Comparison of ENCODE assay signal across 9 cellular contexts in the genomic region with DNA sequence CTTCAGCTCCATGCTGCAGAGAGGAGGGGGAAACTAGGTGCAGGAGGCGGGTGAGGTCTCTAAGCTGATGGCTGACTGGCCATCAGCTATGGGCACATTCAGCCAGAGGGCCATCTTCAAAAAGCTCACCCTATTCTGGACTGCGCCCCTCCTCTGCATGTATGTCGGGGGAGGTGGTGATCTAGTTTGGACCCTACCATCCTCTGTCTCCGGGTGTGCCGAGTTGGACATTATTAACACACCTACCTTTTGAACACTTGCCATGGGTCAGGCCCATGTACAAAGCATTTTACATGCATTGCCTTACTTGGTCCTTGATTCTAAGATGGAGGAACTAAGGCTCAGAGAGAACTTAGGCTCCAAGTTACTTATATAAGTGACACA. TPM values are rescaled to one million over a fixed set of nuclear protein-coding genes. Genes with fewer than 3 reads are reported as not detected.
DNase-seq lines count a peak whose midpoint lies in the region; ATAC-seq and TF ChIP-seq lines count a peak whose summit lies in the region.
"Had no signal": no experiment of that assay in that cellular context is flagged by ENCODE, and none has a peak within 500 bp of the region (broad histone marks: within the 10 kb centered on the region; RNA-seq: fewer than 3 reads in every experiment).

No MANE protein-coding gene starts in this region.

- H3K9me3 ChIP-seq in cardiac muscle cell (ENCODE audit: low read depth) = no peaks in the 10 kb centered on the region
- no peaks in the 10 kb centered on the region for H3K9me3 ChIP-seq in body of pancreas
- no peaks in the 10 kb centered on the region for H3K9me3 ChIP-seq in mesenchymal stem cell (ENCODE audit: control insufficient read depth, low read length)
- H3K9me3 ChIP-seq in uterus = no peaks in the 10 kb centered on the region

- peak overlapping the region; percentile 70 for H4K8ac ChIP-seq in mesenchymal stem cell (ENCODE audit: low read length)

- H3K14ac ChIP-seq in mesenchymal stem cell (ENCODE audit: low read length in 2 of 2) = peak overlapping the region in 1 of 2 experiments; percentile 71

- ATAC-seq in left cardiac atrium (no peak), body of pancreas (no peak)

- no peaks in the 10 kb centered on the region for H3K27me3 ChIP-seq in cardiac muscle cell
- no peaks in the 10 kb centered on the region for H3K27me3 ChIP-seq in body of pancreas
- H3K27me3 ChIP-seq in mesenchymal stem cell (ENCODE audit: control insufficient read depth in 1 of 2, insufficient read depth in 1 of 2, low read length in 2 of 2) = no peaks in the 10 kb centered on the region
- no peaks in the 10 kb centered on the region for H3K27me3 ChIP-seq in uterus

- peak overlapping the region; percentile 59 for H3K4me2 ChIP-seq in mesenchymal stem cell (ENCODE audit: low read length, poor library complexity, severe bottlenecking)

- DNase-seq in cardiac muscle cell (ENCODE audit: low read depth in 1 of 2, low spot score in 1 of 2) = no peak
- DNase-seq in left cardiac atrium = no peak
- DNase-seq in body of pancreas = no peak
- DNase-seq in mesenchymal stem cell = no peak
- DNase-seq in uterus = no peak
- no peak for DNase-seq in DMS 273 treated with DMSO at 0.1 percent for 48 hours (lab: John Stamatoyannopoulos, UW)
- DNase-seq in NCI-H446 treated with DMSO at 0.1 percent for 48 hours (lab: John Stamatoyannopoulos, UW) = no peak
- no peak for DNase-seq in NCI-H187 (lab: John Stamatoyannopoulos, UW)
- DNase-seq: NCI-H187 treated with DMSO at 0.1 percent for 48 hours had no signal

- peaks cover 16% of the 10 kb centered on the region for H3K79me1 ChIP-seq in mesenchymal stem cell (replicated peaks; ENCODE audit: low read length, poor library complexity, severe bottlenecking)

- H3K9ac ChIP-seq in mesenchymal stem cell (ENCODE audit: low read length) = peak overlapping the region; percentile 95

- H2BK5ac ChIP-seq in mesenchymal stem cell (ENCODE audit: low read depth, low read length, poor library complexity, severe bottlenecking) = no peak overlapping the region

- WGBS in body of pancreas, 2 donors = 70 to 80% methylated on average over 5 of the region's 5 CpGs
- WGBS in mesenchymal stem cell = 96% methylated on average over 5 of the region's 5 CpGs

- H3K4me1 ChIP-seq in cardiac muscle cell (ENCODE audit: low read depth) (peaks cover 32% of the 10 kb centered on the region), body of pancreas (peaks cover 34% of the 10 kb centered on the region), mesenchymal stem cell (ENCODE audit: control insufficient read depth, insufficient read depth, low read depth, low read length) (peaks cover 20% of the 10 kb centered on the region), uterus (peaks cover 0 to 7% of the 10 kb centered on the region in 2 donors)

- peak overlapping the region; percentile 99 for H3K27ac ChIP-seq in cardiac muscle cell
- H3K27ac ChIP-seq in body of pancreas = peak overlapping the region; percentile 50 to 93 (median 86)
- peak overlapping the region; percentile 53 for H3K27ac ChIP-seq in mesenchymal stem cell (ENCODE audit: low read length, poor library complexity, severe bottlenecking)
- peak overlapping the region; percentile 90 to 95 for H3K27ac ChIP-seq in uterus

- peak overlapping the region; percentile 87 for H3K4me3 ChIP-seq in cardiac muscle cell
- no peak overlapping the region for H3K4me3 ChIP-seq in body of pancreas
- peak overlapping the region; percentile 75 to 96 for H3K4me3 ChIP-seq in mesenchymal stem cell (ENCODE audit: insufficient read depth in 1 of 2, low read depth in 1 of 2, low read length in 2 of 2)
- peak overlapping the region; percentile 89 to 97 for H3K4me3 ChIP-seq in uterus

- peak overlapping the region in 1 of 2 experiments; percentile 95 for H3K18ac ChIP-seq in mesenchymal stem cell (ENCODE audit: low read depth in 1 of 2, low read length in 2 of 2)

- no peak for TF ChIP-seq CTCF in cardiac muscle cell (IDR thresholded peaks at IDR 0.05; ENCODE audit: low read depth, low read length)
- no peak for TF ChIP-seq CTCF in body of pancreas (IDR thresholded peaks at IDR 0.05)
- TF ChIP-seq CTCF in uterus (IDR thresholded peaks at IDR 0.05) = no peak

- no peak overlapping the region for H2BK15ac ChIP-seq in mesenchymal stem cell (ENCODE audit: low read depth, poor library complexity, severe bottlenecking)

- H4K91ac ChIP-seq in mesenchymal stem cell (ENCODE audit: low read length) = peak overlapping the region; percentile 19

- no peak overlapping the region for H2BK120ac ChIP-seq in mesenchymal stem cell (ENCODE audit: low read depth, low read length)

- peak overlapping the region in 1 of 2 experiments; percentile 22 for H2BK12ac ChIP-seq in mesenchymal stem cell (ENCODE audit: low read length in 2 of 2)

- intact Hi-C loops in left cardiac atrium (cut with DNase I) (loop anchor here in 1 of 2 donors (10.0 kb wide), 1 partner anchor 228 kb away; the partner anchor contains the start of genes GNL3 and PBRM1), body of pancreas (cut with DNase I) (loop anchor here (10.0 kb wide), 1 partner anchor 78 kb away; the partner anchor contains the start of genes NT5DC2 and UQCC5), uterus (cut with DNase I; ENCODE audit: low total_unique reads) (no loop called here)

- TF ChIP-seq POLR2A in body of pancreas (IDR thresholded peaks at IDR 0.05) = no peak
- no peak for TF ChIP-seq POLR2A in uterus (IDR thresholded peaks at IDR 0.05)

- peak overlapping the region; percentile 56 for H2AK5ac ChIP-seq in mesenchymal stem cell (ENCODE audit: low read length, severe bottlenecking)

- peaks cover 42% of the 10 kb centered on the region for H3K36me3 ChIP-seq in cardiac muscle cell
- H3K36me3 ChIP-seq in body of pancreas (replicated peaks in 1 of 2; ENCODE audit: insufficient read depth in 1 of 2, low read depth in 2 of 2) = peaks cover 0 to 11% of the 10 kb centered on the region in 2 donors
- peaks cover 31 to 41% of the 10 kb centered on the region in 2 experiments for H3K36me3 ChIP-seq in mesenchymal stem cell (ENCODE audit: control insufficient read depth in 1 of 2, insufficient read depth in 2 of 2, low read depth in 1 of 2, low read length in 2 of 2)
- no peaks in the 10 kb centered on the region for H3K36me3 ChIP-seq in uterus

- H2AFZ ChIP-seq in mesenchymal stem cell (ENCODE audit: low read depth, low read length) = no peak overlapping the region

- peak overlapping the region in 1 of 2 experiments; percentile 86 for H3K23ac ChIP-seq in mesenchymal stem cell (ENCODE audit: low read length in 2 of 2)

- peak overlapping the region in 1 of 2 experiments; percentile 42 for H3K4ac ChIP-seq in mesenchymal stem cell (ENCODE audit: low read depth in 1 of 2, low read length in 2 of 2)

RNA-seq across cellular contexts. Expression of gene NISCH, which starts 1.4 kb away (rescaled TPM):
- total RNA-seq in cardiac muscle cell (131 and 205 TPM in 2 replicates), left cardiac atrium (10 to 100 TPM; 45.9 to 49.0 TPM), body of pancreas (100 to 1,000 TPM in 1 of 2 donors, 10 to 100 TPM in 1; 58.9 to 115 TPM), uterus (100 to 1,000 TPM in 2 of 4 donors, 10 to 100 TPM in 2; 50.0 to 157 (median 114) TPM)
- 80.8 and 108 TPM in 2 replicates for polyA plus RNA-seq in cardiac muscle cell
- 55.5 TPM for polyA plus RNA-seq in mesenchymal stem cell (2013, experiment 1 of 2)
- 49.9 TPM for polyA plus RNA-seq in mesenchymal stem cell (2013, experiment 2 of 2)

RNA-seq across cellular contexts. Expression of gene TNNC1, which starts 3.0 kb away (rescaled TPM):
- total RNA-seq in cardiac muscle cell = 1,875 and 4,623 TPM in 2 replicates
- 1,312 and 3,313 TPM in 2 replicates for polyA plus RNA-seq in cardiac muscle cell
- total RNA-seq in left cardiac atrium = 1,000 to 10,000 TPM; 2,841 to 3,233 TPM
- 10 to 100 TPM in 1 of 2 donors, under 1 TPM in 1; 0.99 to 10.4 TPM for total RNA-seq in body of pancreas
- polyA plus RNA-seq in mesenchymal stem cell (2013, experiment 1 of 2) = 0.86 TPM
- polyA plus RNA-seq in mesenchymal stem cell (2013, experiment 2 of 2) = 0.79 TPM
- 1 to 10 TPM in 3 of 4 donors, not detected in 1; 3.0 to 4.4 (median 3.4) TPM for total RNA-seq in uterus

RNA-seq across cellular contexts. Expression of gene SEMA3G, which starts 11.9 kb away (rescaled TPM):
- total RNA-seq in cardiac muscle cell (6.5 and 13.6 TPM in 2 replicates), left cardiac atrium (10 to 100 TPM; 13.7 to 19.9 TPM), body of pancreas (10 to 100 TPM in 1 of 2 donors, 1 to 10 TPM in 1; 3.9 to 13.2 TPM), uterus (10 to 100 TPM in 3 of 4 donors, 1 to 10 TPM in 1; 4.4 to 91.2 (median 16.7) TPM)
- polyA plus RNA-seq in cardiac muscle cell = 3.2 and 3.4 TPM in 2 replicates
- polyA plus RNA-seq in mesenchymal stem cell (2013, experiment 1 of 2) = 0.08 TPM
- 0.05 TPM for polyA plus RNA-seq in mesenchymal stem cell (2013, experiment 2 of 2)

RNA-seq across cellular contexts. Expression of gene STAB1, which starts 38.3 kb away (rescaled TPM):
- total RNA-seq in cardiac muscle cell (0.81 and 2.2 TPM in 2 replicates), left cardiac atrium (100 to 1,000 TPM; 169 to 195 TPM), body of pancreas (10 to 100 TPM; 50.4 to 55.3 TPM), uterus (100 to 1,000 TPM in 1 of 4 donors, 10 to 100 TPM in 3; 55.3 to 216 (median 78.2) TPM)
- 0.91 TPM in 1 of 2 replicates, not detected in the other for polyA plus RNA-seq in cardiac muscle cell
- polyA plus RNA-seq in mesenchymal stem cell (2013, experiment 1 of 2) = not detected
- polyA plus RNA-seq in mesenchymal stem cell (2013, experiment 2 of 2) = 0.04 TPM

RNA-seq across cellular contexts. Expression of gene PHF7, which starts 46.3 kb away (rescaled TPM):
- total RNA-seq in cardiac muscle cell = 14.2 and 22.9 TPM in 2 replicates
- 24.3 and 47.8 TPM in 2 replicates for polyA plus RNA-seq in cardiac muscle cell
- total RNA-seq in left cardiac atrium = 10 to 100 TPM; 13.1 to 16.0 TPM
- total RNA-seq in body of pancreas = 1 to 10 TPM; 4.0 to 4.9 TPM
- 5.6 TPM for polyA plus RNA-seq in mesenchymal stem cell (2013, experiment 1 of 2)
- polyA plus RNA-seq in mesenchymal stem cell (2013, experiment 2 of 2) = 5.8 TPM
- total RNA-seq in uterus = 10 to 100 TPM in 1 of 4 donors, 1 to 10 TPM in 3; 1.5 to 13.4 (median 6.1) TPM

Comparison
In these comparisons a context has a peak if more than half of its experiments do, and no peak if none do; other contexts are left out.
1. H3K4me3 ChIP-seq: peak in cardiac muscle cell (single experiment), mesenchymal stem cell (2 of 2) and uterus (2 of 2); none in body of pancreas (0 of 2).
2. RNA of gene TNNC1, which starts 3.0 kb away (total RNA-seq): 2,841 to 3,233 TPM in left cardiac atrium and 1,875 to 4,623 TPM in cardiac muscle cell; 0.99 to 10.4 TPM in body of pancreas and 3.0 to 4.4 TPM in uterus; every median in the first group is over 100 times any median in the second.
3. Peak in every context shown above with its lines, with median percentiles within 50 percentile points of each other: H3K27ac ChIP-seq.